Comparison of ENCODE assay signal across 15 cellular contexts in the genomic region with DNA sequence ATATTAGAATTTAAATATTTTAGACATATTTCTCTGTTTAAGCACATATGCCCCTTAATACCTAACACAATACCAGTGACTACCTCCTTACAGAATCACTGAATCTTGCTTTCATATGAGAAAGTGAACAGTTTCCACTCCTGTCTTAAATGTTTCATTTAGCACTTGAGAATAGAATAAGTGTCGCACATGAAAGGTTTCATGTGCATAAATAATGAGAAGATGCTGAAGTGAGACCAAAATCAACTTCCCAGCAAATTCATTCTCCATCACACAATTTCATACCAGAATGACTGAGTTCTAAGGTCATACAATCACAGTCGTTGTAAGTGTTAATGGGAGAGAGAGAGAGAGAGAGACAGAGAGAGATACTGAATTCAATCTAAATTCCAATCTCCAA.
"Had no signal": no experiment of that assay in that cellular context is flagged by ENCODE, and none has a peak within 500 bp of the region (broad histone marks: within the 10 kb centered on the region; RNA-seq: fewer than 3 reads in every experiment).

No MANE protein-coding gene starts in this region.

- H3K4me3 ChIP-seq: esophagus muscularis mucosa, left ventricle myocardium inferior, psoas muscle, thoracic aorta, upper lobe of left lung had no signal

- DNase-seq: activated CD4-positive, alpha-beta T cell treated with anti-CD3 and anti-CD28 coated beads, Interleukin-2, amount 10 ng/mL, durations not matched to agents 24 days and 14 days; activated CD8-positive, alpha-beta T cell treated with anti-CD3 and anti-CD28 coated beads for 36 hours; activated naive CD4-positive, alpha-beta T cell treated with anti-CD3 and anti-CD28 coated beads for 36 hours; activated T-cell treated with anti-CD3 and anti-CD28 coated beads, Interleukin-2, amount 50 U/mL, for 4 hours; anterior cingulate cortex; effector CD8-positive, alpha-beta T cell; left ventricle myocardium inferior; naive B cell; psoas muscle; small intestine; stimulated activated CD4-positive, alpha-beta T cell treated with anti-CD3 and anti-CD28 coated beads, Interleukin-4, amount 100 ng/mL, for 1 hour had no signal

- ATAC-seq: activated CD8-positive, alpha-beta T cell treated with anti-CD3 and anti-CD28 coated beads for 36 hours; activated T-cell treated with anti-CD3 and anti-CD28 coated beads, Interleukin-2, amount 50 U/mL, for 4 hours; psoas muscle; right cardiac atrium had no signal

- H3K27ac ChIP-seq: left ventricle myocardium inferior, psoas muscle, thoracic aorta, upper lobe of left lung had no signal

- H3K4me1 ChIP-seq: left ventricle myocardium inferior, psoas muscle, upper lobe of left lung had no signal

- H3K27me3 ChIP-seq: esophagus muscularis mucosa, upper lobe of left lung had no signal

- H3K9me3 ChIP-seq: esophagus muscularis mucosa, left ventricle myocardium inferior, psoas muscle, thoracic aorta, upper lobe of left lung had no signal
